In the genomic region with DNA sequence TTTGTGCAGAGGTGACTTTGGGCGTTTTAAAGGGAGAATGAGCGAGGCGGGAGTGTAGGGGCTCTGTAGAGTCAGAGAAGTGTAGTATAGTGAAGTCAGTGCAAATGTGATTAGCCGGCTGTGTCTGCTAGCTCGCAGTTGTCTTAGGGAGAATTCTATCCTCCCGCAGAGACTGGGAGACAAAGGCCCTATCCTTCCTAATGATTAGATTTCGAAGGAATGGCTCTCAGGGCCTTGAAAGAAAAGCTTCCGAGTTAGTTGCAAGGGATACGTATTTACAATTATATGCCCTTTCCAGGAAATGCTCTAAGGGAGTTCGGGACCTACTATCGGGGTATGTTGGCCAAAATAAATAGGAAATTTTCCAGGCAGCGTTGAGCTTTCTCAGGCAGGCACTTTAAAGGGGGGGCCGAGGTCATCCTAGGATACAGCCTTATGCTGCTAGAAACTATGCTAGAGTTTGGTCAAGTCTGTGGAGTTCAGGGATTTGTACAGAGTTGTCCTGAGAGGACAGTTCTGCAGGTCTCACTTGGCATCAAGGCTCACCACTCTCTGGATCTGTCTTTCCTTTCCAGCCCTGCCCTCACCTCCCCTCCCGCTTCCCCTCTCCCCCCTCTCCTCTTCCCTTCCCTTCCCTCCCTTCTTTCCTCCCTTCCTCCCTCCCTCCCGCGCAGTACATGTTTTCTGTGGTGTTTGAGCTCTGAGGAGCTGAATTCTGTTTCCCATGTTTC, we compare ENCODE assay signal across 1 cellular context.
TF ChIP-seq lines count a peak whose summit lies in the region.

No MANE protein-coding gene starts in this region.

TF ChIP-seq in HepG2, 621 proteins besides CTCF, POLR2A, EP300 and RAD21:
- TF ChIP-seq HNRNPK (IDR thresholded peaks at IDR 0.05; ENCODE audit: low read depth, low read length, poor library complexity, severe bottlenecking) (peak; percentile 92), PCBP2 (optimal IDR thresholded peaks at IDR 0.05; ENCODE audit: low read depth, low read length, poor library complexity, severe bottlenecking) (peak; percentile 52), ZNF75D (CRISPR knock-in tag; IDR thresholded peaks at IDR 0.05; ENCODE audit: borderline replicate concordance) (no peak), RAD51 (IDR thresholded peaks at IDR 0.05; ENCODE audit: borderline replicate concordance) (no peak), MXD4 (CRISPR knock-in tag; IDR thresholded peaks at IDR 0.05) (no peak), ZSCAN25 (CRISPR knock-in tag; IDR thresholded peaks at IDR 0.05) (peak; percentile 90), ZNF543 (CRISPR knock-in tag; IDR thresholded peaks at IDR 0.05) (peak; percentile 10; the same call in 1 of the 2 replicates), TGIF2 (CRISPR knock-in tag; IDR thresholded peaks at IDR 0.05) (0 out of 2 replicates have a peak, but pooled peaks have one; percentile 9)
- TF ChIP-seq, protein P1, sequence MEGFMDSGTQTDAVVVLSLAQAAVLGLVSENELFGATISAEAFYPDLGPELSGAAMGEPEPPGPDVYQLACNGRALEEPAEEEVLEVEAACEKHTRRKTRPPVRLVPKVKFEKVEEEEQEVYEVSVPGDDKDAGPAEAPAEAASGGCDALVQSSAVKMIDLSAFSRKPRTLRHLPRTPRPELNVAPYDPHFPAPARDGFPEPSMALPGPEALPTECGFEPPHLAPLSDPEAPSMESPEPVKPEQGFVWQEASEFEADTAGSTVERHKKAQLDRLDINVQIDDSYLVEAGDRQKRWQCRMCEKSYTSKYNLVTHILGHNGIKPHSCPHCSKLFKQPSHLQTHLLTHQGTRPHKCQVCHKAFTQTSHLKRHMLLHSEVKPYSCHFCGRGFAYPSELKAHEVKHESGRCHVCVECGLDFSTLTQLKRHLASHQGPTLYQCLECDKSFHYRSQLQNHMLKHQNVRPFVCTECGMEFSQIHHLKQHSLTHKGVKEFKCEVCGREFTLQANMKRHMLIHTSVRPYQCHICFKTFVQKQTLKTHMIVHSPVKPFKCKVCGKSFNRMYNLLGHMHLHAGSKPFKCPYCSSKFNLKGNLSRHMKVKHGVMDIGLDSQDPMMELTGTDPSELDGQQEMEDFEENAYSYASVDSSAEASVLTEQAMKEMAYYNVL (CRISPR knock-in tag; IDR thresholded peaks at IDR 0.05; ENCODE audit: borderline replicate concordance): 0 out of 2 replicates have a peak, but pooled peaks have one; percentile 31
- TF ChIP-seq, protein P2, sequence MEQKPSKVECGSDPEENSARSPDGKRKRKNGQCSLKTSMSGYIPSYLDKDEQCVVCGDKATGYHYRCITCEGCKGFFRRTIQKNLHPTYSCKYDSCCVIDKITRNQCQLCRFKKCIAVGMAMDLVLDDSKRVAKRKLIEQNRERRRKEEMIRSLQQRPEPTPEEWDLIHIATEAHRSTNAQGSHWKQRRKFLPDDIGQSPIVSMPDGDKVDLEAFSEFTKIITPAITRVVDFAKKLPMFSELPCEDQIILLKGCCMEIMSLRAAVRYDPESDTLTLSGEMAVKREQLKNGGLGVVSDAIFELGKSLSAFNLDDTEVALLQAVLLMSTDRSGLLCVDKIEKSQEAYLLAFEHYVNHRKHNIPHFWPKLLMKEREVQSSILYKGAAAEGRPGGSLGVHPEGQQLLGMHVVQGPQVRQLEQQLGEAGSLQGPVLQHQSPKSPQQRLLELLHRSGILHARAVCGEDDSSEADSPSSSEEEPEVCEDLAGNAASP (CRISPR knock-in tag; IDR thresholded peaks at IDR 0.05; ENCODE audit: borderline replicate concordance): peak; percentile 57; the same call in 1 of the 2 replicates
